ENCODE assay signal across 20 cellular contexts in genomic region chr16:14205666-14206065, GRCh38.
A peak's percentile ranks its signal among the peaks of the same experiment; 100 is the strongest.
DNase-seq lines count a peak whose midpoint lies in the region; ATAC-seq, FAIRE-seq and TF ChIP-seq lines count a peak whose summit lies in the region.
"Had no signal": no experiment of that assay in that cellular context is flagged by ENCODE, and none has a peak within 500 bp of the region (broad histone marks: within the 10 kb centered on the region; RNA-seq: fewer than 3 reads in every experiment).

No MANE protein-coding gene starts in this region.

- POLR2A ChIA-PET in activated CD4-positive, alpha-beta T cell treated with anti-CD3 and anti-CD28 coated beads for 36 hours (lab: Charles Lee): no interaction called here

- H3K27ac Mint-ChIP-seq in activated CD4-positive, alpha-beta T cell treated with anti-CD3 and anti-CD28 coated beads for 36 hours: no peak overlapping the region
- peak overlapping the region; percentile 1 for H3K27ac Mint-ChIP-seq in astrocyte (ENCODE audit: unreplicated experiment)
- H3K27ac Mint-ChIP-seq: H9 had no signal

- TF ChIP-seq CTCF in astrocyte (IDR thresholded peaks at IDR 0.05; ENCODE audit: insufficient read depth, low read depth, low read length): no peak
- no peak for TF ChIP-seq CTCF in fibroblast of villous mesenchyme (IDR thresholded peaks at IDR 0.05; ENCODE audit: insufficient read depth, low read depth, low read length)
- no peak for TF ChIP-seq CTCF in spleen (IDR thresholded peaks at IDR 0.05 in 8 of 11, conservative IDR thresholded peaks at IDR 0.05 in 3 of 11)

- WGBS in spleen, 5 donors: 63 to 79% (median 75%) methylated on average over 3 of the region's 3 CpGs

- no peak overlapping the region for H2AFZ ChIP-seq in astrocyte (ENCODE audit: low read depth, low read length)

- H3K9me3 Mint-ChIP-seq in activated CD4-positive, alpha-beta T cell treated with anti-CD3 and anti-CD28 coated beads for 36 hours (ENCODE audit: low read depth): no peaks in the 10 kb centered on the region
- no peaks in the 10 kb centered on the region for H3K9me3 Mint-ChIP-seq in astrocyte (ENCODE audit: unreplicated experiment)
- H3K9me3 Mint-ChIP-seq: H9, IgD-negative memory B cell had no signal

- H3K9me3 ChIP-seq in astrocyte (ENCODE audit: insufficient read depth, low read depth, low read length): no peaks in the 10 kb centered on the region
- H3K9me3 ChIP-seq in spleen: no peaks in the 10 kb centered on the region
- H3K9me3 ChIP-seq: SJCRH30 had no signal

- DNase-seq in activated CD4-positive, alpha-beta T cell treated with anti-CD3 and anti-CD28 coated beads for 36 hours: peak; percentile 10
- DNase-seq in activated CD4-positive, alpha-beta T cell treated with anti-CD3 and anti-CD28 coated beads for 4 hours: no peak
- no peak for DNase-seq in astrocyte (ENCODE audit: low read depth)
- peak; percentile 28 for DNase-seq in fibroblast of villous mesenchyme (ENCODE audit: low read depth)
- DNase-seq in NCI-H2227 treated with DMSO at 0.1 percent for 48 hours (lab: John Stamatoyannopoulos, UW): no peak
- no peak for DNase-seq in spleen
- no peak for DNase-seq in NCI-H526 treated with DMSO at 0.1 percent for 48 hours (lab: John Stamatoyannopoulos, UW)
- DNase-seq: 8988T; C1 segment of cervical spinal cord; H9; NCI-H1436; NCI-H2029 treated with DMSO at 0.1 percent for 48 hours; NCI-H524; NK-92 treated with Interleukin-12 subunit alpha and Interleukin-12 subunit beta, amount 100 ng/mL, for 24 hours; OCI-M1; SJCRH30 had no signal

- ATAC-seq in activated CD4-positive, alpha-beta T cell treated with anti-CD3 and anti-CD28 coated beads for 36 hours: peak; percentile 57
- peak; percentile 63 for ATAC-seq in HG02571 (IDR thresholded peaks at IDR 0.05; ENCODE audit: unreplicated experiment)

- peaks cover 2% of the 10 kb centered on the region for H3K4me1 Mint-ChIP-seq in activated CD4-positive, alpha-beta T cell treated with anti-CD3 and anti-CD28 coated beads for 36 hours
- peaks cover 4% of the 10 kb centered on the region for H3K4me1 Mint-ChIP-seq in astrocyte (ENCODE audit: low read depth, unreplicated experiment)
- H3K4me1 Mint-ChIP-seq: IgD-negative memory B cell had no signal

- H3K4me1 ChIP-seq in astrocyte (ENCODE audit: insufficient read depth, low read length) (no peaks in the 10 kb centered on the region), spleen (peaks cover 0 to 19% (median 5%) of the 10 kb centered on the region in 6 donors)
- H3K4me1 ChIP-seq: SJCRH30 had no signal

- no peaks in the 10 kb centered on the region for H3K27me3 Mint-ChIP-seq in activated CD4-positive, alpha-beta T cell treated with anti-CD3 and anti-CD28 coated beads for 36 hours
- H3K27me3 Mint-ChIP-seq in astrocyte (ENCODE audit: low read depth, unreplicated experiment): no peaks in the 10 kb centered on the region
- H3K27me3 Mint-ChIP-seq: IgD-negative memory B cell had no signal

- no peaks in the 10 kb centered on the region for H3K79me2 ChIP-seq in astrocyte (ENCODE audit: insufficient read depth, low read length)

- H3K9ac ChIP-seq in astrocyte (ENCODE audit: low read length): no peak overlapping the region

- CTCF ChIA-PET in activated CD4-positive, alpha-beta T cell treated with anti-CD3 and anti-CD28 coated beads for 36 hours (lab: Charles Lee): no interaction called here

- H3K4me3 Mint-ChIP-seq in activated CD4-positive, alpha-beta T cell treated with anti-CD3 and anti-CD28 coated beads for 36 hours: no peak overlapping the region
- no peak overlapping the region for H3K4me3 Mint-ChIP-seq in astrocyte (ENCODE audit: unreplicated experiment)
- H3K4me3 Mint-ChIP-seq: H9, IgD-negative memory B cell had no signal

- H3K4me2 ChIP-seq in astrocyte (ENCODE audit: low read length): no peak overlapping the region

- H3K4me3 ChIP-seq in astrocyte (ENCODE audit: insufficient read depth, low read depth, low read length) (no peak overlapping the region), fibroblast of villous mesenchyme (ENCODE audit: low read depth, low read length) (no peak overlapping the region), spleen (no peak overlapping the region)
- H3K4me3 ChIP-seq: SJCRH30 had no signal

- intact Hi-C loops in activated CD4-positive, alpha-beta T cell treated with anti-CD3 and anti-CD28 coated beads for 36 hours (cut with DNase I, micrococcal nuclease): no loop called here
- intact Hi-C loops in spleen (cut with DNase I; ENCODE audit: low total_unique reads): no loop called here

- H3K27ac ChIP-seq in astrocyte (ENCODE audit: low read depth, low read length): no peak overlapping the region
- H3K27ac ChIP-seq in spleen: no peak overlapping the region
- H3K27ac ChIP-seq: RWPE1, SJCRH30 had no signal

- no peak for FAIRE-seq in astrocyte (lab: Jason Lieb, UNC)
- FAIRE-seq: GM12891 had no signal

- no peak for TF ChIP-seq POLR2A in spleen (IDR thresholded peaks at IDR 0.05)

- H3K36me3 Mint-ChIP-seq in activated CD4-positive, alpha-beta T cell treated with anti-CD3 and anti-CD28 coated beads for 36 hours (ENCODE audit: low read depth): peaks cover 2% of the 10 kb centered on the region
- H3K36me3 Mint-ChIP-seq in astrocyte (ENCODE audit: low read depth, unreplicated experiment): no peaks in the 10 kb centered on the region
- H3K36me3 Mint-ChIP-seq: IgD-negative memory B cell had no signal

- no peaks in the 10 kb centered on the region for H4K20me1 ChIP-seq in astrocyte (ENCODE audit: insufficient read depth, low read length)

- H3K36me3 ChIP-seq in astrocyte (ENCODE audit: insufficient read depth, low read length): no peaks in the 10 kb centered on the region
- H3K36me3 ChIP-seq in spleen: no peaks in the 10 kb centered on the region
- H3K36me3 ChIP-seq: SJCRH30 had no signal

- H3K27me3 ChIP-seq in astrocyte (ENCODE audit: insufficient read depth, low read length) (no peaks in the 10 kb centered on the region), spleen (replicated peaks in 1 of 7) (no peaks in the 10 kb centered on the region)
- H3K27me3 ChIP-seq: SJCRH30 had no signal

Comparison
In these comparisons a context has a peak if more than half of its experiments do, and no peak if none do; other contexts are left out.
1. DNase-seq: peak in activated CD4-positive, alpha-beta T cell treated with anti-CD3 and anti-CD28 coated beads for 36 hours (single experiment) and fibroblast of villous mesenchyme (single experiment); none in activated CD4-positive, alpha-beta T cell treated with anti-CD3 and anti-CD28 coated beads for 4 hours (0 of 2), astrocyte (single experiment), NCI-H2227 treated with DMSO at 0.1 percent for 48 hours (single experiment), spleen (single experiment) and NCI-H526 treated with DMSO at 0.1 percent for 48 hours (single experiment).